20 cellular contexts compared by ENCODE assay signal in the genomic region with DNA sequence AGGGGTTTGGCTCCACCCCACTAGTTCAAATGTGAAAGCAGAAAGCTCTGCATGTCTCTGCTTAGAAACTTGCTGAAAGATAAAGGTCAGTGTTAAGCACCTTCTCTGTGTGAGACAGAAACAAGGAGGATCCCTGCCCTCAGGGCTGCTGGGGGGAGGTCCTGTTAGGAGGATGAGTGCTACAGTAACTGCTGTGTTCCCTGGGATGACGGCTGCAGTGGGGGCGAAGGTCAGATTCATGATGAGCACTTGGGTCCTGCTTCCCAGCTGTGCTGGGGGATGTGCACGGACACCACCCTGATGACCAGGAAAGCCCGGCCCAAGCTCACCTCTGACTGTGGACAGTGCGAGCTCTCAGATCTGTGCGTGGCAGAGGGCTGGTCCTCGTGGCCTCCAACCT.
A peak's percentile ranks its signal among the peaks of the same experiment; 100 is the strongest.
DNase-seq lines count a peak whose midpoint lies in the region; ATAC-seq and TF ChIP-seq lines count a peak whose summit lies in the region.
"Had no signal": no experiment of that assay in that cellular context is flagged by ENCODE, and none has a peak within 500 bp of the region (broad histone marks: within the 10 kb centered on the region; RNA-seq: fewer than 3 reads in every experiment).

No MANE protein-coding gene starts in this region.

- TF ChIP-seq POLR2A in vagina (IDR thresholded peaks at IDR 0.05) = no peak

- no peak for TF ChIP-seq CTCF in vagina (IDR thresholded peaks at IDR 0.05)
- no peak for TF ChIP-seq CTCF in brain microvascular endothelial cell (IDR thresholded peaks at IDR 0.05; ENCODE audit: low read depth, low read length, missing control alignments)

- H3K9me3 ChIP-seq in duodenal mucosa (ENCODE audit: control insufficient read depth in 1 of 2, low read length in 2 of 2) (no peaks in the 10 kb centered on the region), vagina (no peaks in the 10 kb centered on the region)
- H3K9me3 ChIP-seq: right lobe of liver, SK-N-SH had no signal

- no peak for ATAC-seq in GM21619 (IDR thresholded peaks at IDR 0.05; ENCODE audit: unreplicated experiment)
- no peak for ATAC-seq in GM21515 (IDR thresholded peaks at IDR 0.05; ENCODE audit: unreplicated experiment)
- ATAC-seq: activated CD8-positive, alpha-beta memory T cell treated with anti-CD3 and anti-CD28 coated beads, Interleukin-2, amount 10 ng/mL, durations not matched to agents 7 days and 5 days had no signal

- H3K27ac ChIP-seq in duodenal mucosa (ENCODE audit: low read depth, low read length) = peak overlapping the region; percentile 16
- H3K27ac ChIP-seq in vagina = peak overlapping the region; percentile 83
- H3K27ac ChIP-seq in brain microvascular endothelial cell = no peak overlapping the region
- H3K27ac ChIP-seq: PC-9, right lobe of liver had no signal

- H3K4me3 Mint-ChIP-seq in activated naive CD4-positive, alpha-beta T cell treated with anti-CD3 and anti-CD28 coated beads for 36 hours = no peak overlapping the region
- H3K4me3 Mint-ChIP-seq: activated CD8-positive, alpha-beta memory T cell treated with anti-CD3 and anti-CD28 coated beads, Interleukin-2, amount 10 ng/mL, durations not matched to agents 7 days and 5 days; B cell had no signal

- CTCF ChIA-PET in activated naive CD4-positive, alpha-beta T cell treated with anti-CD3 and anti-CD28 coated beads for 36 hours (lab: Charles Lee) = no interaction called here

- H3K36me3 ChIP-seq in duodenal mucosa (ENCODE audit: control insufficient read depth in 1 of 2, insufficient read depth in 2 of 2, low read length in 2 of 2) (no peaks in the 10 kb centered on the region), vagina (no peaks in the 10 kb centered on the region), brain microvascular endothelial cell (replicated peaks) (no peaks in the 10 kb centered on the region)
- H3K36me3 ChIP-seq: right lobe of liver had no signal

- no peaks in the 10 kb centered on the region for H3K4me1 Mint-ChIP-seq in activated naive CD4-positive, alpha-beta T cell treated with anti-CD3 and anti-CD28 coated beads for 36 hours (ENCODE audit: low read depth)
- H3K4me1 Mint-ChIP-seq: activated CD8-positive, alpha-beta memory T cell treated with anti-CD3 and anti-CD28 coated beads, Interleukin-2, amount 10 ng/mL, durations not matched to agents 7 days and 5 days; B cell had no signal

- H3K4me1 ChIP-seq in duodenal mucosa (ENCODE audit: control insufficient read depth in 1 of 2, insufficient read depth in 2 of 2, low read length in 2 of 2) (peaks cover 0 to 4% of the 10 kb centered on the region in 2 donors), vagina (no peaks in the 10 kb centered on the region)
- H3K4me1 ChIP-seq: right lobe of liver had no signal

- H3K4me3 ChIP-seq in duodenal mucosa (ENCODE audit: low read depth in 1 of 2, low read length in 2 of 2) = no peak overlapping the region
- H3K4me3 ChIP-seq in vagina = no peak overlapping the region
- H3K4me3 ChIP-seq in brain microvascular endothelial cell (ENCODE audit: low read depth, low read length) = no peak overlapping the region
- H3K4me3 ChIP-seq: PC-9, right lobe of liver had no signal

- no peaks in the 10 kb centered on the region for H3K36me3 Mint-ChIP-seq in activated naive CD4-positive, alpha-beta T cell treated with anti-CD3 and anti-CD28 coated beads for 36 hours (ENCODE audit: low read depth)

- in situ Hi-C loops in brain microvascular endothelial cell (cut with HindIII; ENCODE audit: low pct_ligation_motif_present, low sequenced_read_pairs) = no loop called here

- H3K9me3 Mint-ChIP-seq in activated naive CD4-positive, alpha-beta T cell treated with anti-CD3 and anti-CD28 coated beads for 36 hours = peaks cover 13% of the 10 kb centered on the region

- H3K27me3 ChIP-seq in duodenal mucosa (ENCODE audit: control insufficient read depth in 1 of 2, insufficient read depth in 2 of 2, low read length in 2 of 2) (no peaks in the 10 kb centered on the region), vagina (no peaks in the 10 kb centered on the region), brain microvascular endothelial cell (replicated peaks) (no peaks in the 10 kb centered on the region)
- H3K27me3 ChIP-seq: right lobe of liver had no signal

- H3K9ac ChIP-seq in duodenal mucosa (ENCODE audit: low read depth in 1 of 2, low read length in 2 of 2) = no peak overlapping the region
- H3K9ac ChIP-seq: SK-N-SH had no signal

- intact Hi-C loops in activated naive CD4-positive, alpha-beta T cell treated with anti-CD3 and anti-CD28 coated beads for 36 hours (cut with micrococcal nuclease) = no loop called here
- intact Hi-C loops in vagina (cut with DNase I) = no loop called here

- DNase-seq in activated naive CD4-positive, alpha-beta T cell treated with anti-CD3 and anti-CD28 coated beads, Interleukin-2, amount 50 U/mL, for 16 hours = peak; percentile 1
- no peak for DNase-seq in activated naive CD4-positive, alpha-beta T cell treated with anti-CD3 and anti-CD28 coated beads for 36 hours
- peak; percentile 75 for DNase-seq in mesenteric fat pad (ENCODE audit: low spot score)
- DNase-seq in vagina (ENCODE audit: extremely low spot score in 2 of 2) = no peak
- no peak for DNase-seq in brain microvascular endothelial cell
- DNase-seq: 8988T; activated CD4-positive, alpha-beta T cell treated with anti-CD3 and anti-CD28 coated beads for 1 hour; activated CD8-positive, alpha-beta memory T cell treated with anti-CD3 and anti-CD28 coated beads, Interleukin-2, amount 10 ng/mL, durations not matched to agents 7 days and 5 days; amniotic stem cell; NCI-H1417; NCI-H2171; NCI-H748 treated with DMSO at 0.1 percent for 48 hours; PC-9; SK-N-SH; stimulated activated CD4-positive, alpha-beta T cell treated with anti-CD3 and anti-CD28 coated beads, Interleukin-2, amount 100 ng/mL, for 24 hours had no signal

- H3K27ac Mint-ChIP-seq in activated naive CD4-positive, alpha-beta T cell treated with anti-CD3 and anti-CD28 coated beads for 36 hours = no peak overlapping the region
- H3K27ac Mint-ChIP-seq: activated CD8-positive, alpha-beta memory T cell treated with anti-CD3 and anti-CD28 coated beads, Interleukin-2, amount 10 ng/mL, durations not matched to agents 7 days and 5 days; B cell had no signal

- peaks cover 2% of the 10 kb centered on the region for H3K27me3 Mint-ChIP-seq in activated naive CD4-positive, alpha-beta T cell treated with anti-CD3 and anti-CD28 coated beads for 36 hours (ENCODE audit: low read depth)
- H3K27me3 Mint-ChIP-seq: activated CD8-positive, alpha-beta memory T cell treated with anti-CD3 and anti-CD28 coated beads, Interleukin-2, amount 10 ng/mL, durations not matched to agents 7 days and 5 days; B cell had no signal

Comparison
In these comparisons a context has a peak if more than half of its experiments do, and no peak if none do; other contexts are left out.
1. DNase-seq: peak in activated naive CD4-positive, alpha-beta T cell treated with anti-CD3 and anti-CD28 coated beads, Interleukin-2, amount 50 U/mL, for 16 hours (single experiment) and mesenteric fat pad (single experiment); none in activated naive CD4-positive, alpha-beta T cell treated with anti-CD3 and anti-CD28 coated beads for 36 hours (single experiment), vagina (0 of 2) and brain microvascular endothelial cell (single experiment).